12 cellular contexts compared by ENCODE assay signal in the genomic region with DNA sequence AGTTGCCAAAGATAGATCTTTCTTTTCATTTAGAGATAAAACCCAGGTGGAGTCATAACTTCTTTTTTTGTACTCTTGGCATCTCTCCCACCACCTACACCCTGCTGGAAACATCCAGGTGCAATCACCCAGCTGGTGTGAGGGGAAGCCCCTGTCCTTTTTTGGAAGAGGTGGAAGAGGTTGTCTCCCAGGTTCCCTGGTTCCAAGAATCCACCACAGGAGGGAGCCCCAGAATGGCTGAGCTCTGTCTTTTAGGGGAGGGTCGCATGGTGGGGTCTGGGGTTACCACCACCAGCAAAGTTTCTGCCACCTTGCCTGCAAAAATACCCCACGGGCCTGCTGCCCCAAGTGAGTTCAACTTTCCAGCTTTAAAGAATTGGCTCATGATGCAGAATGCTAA. TPM values are rescaled to one million over a fixed set of nuclear protein-coding genes. Genes with fewer than 3 reads are reported as not detected.
DNase-seq lines count a peak whose midpoint lies in the region; ATAC-seq and TF ChIP-seq lines count a peak whose summit lies in the region.
"Had no signal": no experiment of that assay in that cellular context is flagged by ENCODE, and none has a peak within 500 bp of the region (broad histone marks: within the 10 kb centered on the region; RNA-seq: fewer than 3 reads in every experiment).

No MANE protein-coding gene starts in this region.

- H3K36me3 ChIP-seq in cardiac muscle cell, result no peaks in the 10 kb centered on the region
- no peaks in the 10 kb centered on the region for H3K36me3 ChIP-seq in right atrium auricular region
- H3K36me3 ChIP-seq in WERI-Rb-1, result no peaks in the 10 kb centered on the region
- H3K36me3 ChIP-seq in uterus, result no peaks in the 10 kb centered on the region
- H3K36me3 ChIP-seq: sigmoid colon had no signal

- H3K9me3 ChIP-seq in cardiac muscle cell (ENCODE audit: low read depth) (no peaks in the 10 kb centered on the region), right atrium auricular region (no peaks in the 10 kb centered on the region), WERI-Rb-1 (ENCODE audit: severe bottlenecking) (no peaks in the 10 kb centered on the region), uterus (no peaks in the 10 kb centered on the region)
- H3K9me3 ChIP-seq: sigmoid colon had no signal

- H3K27me3 ChIP-seq in cardiac muscle cell (no peaks in the 10 kb centered on the region), right atrium auricular region (no peaks in the 10 kb centered on the region), WERI-Rb-1 (ENCODE audit: insufficient read depth, low read depth, severe bottlenecking) (no peaks in the 10 kb centered on the region), uterus (no peaks in the 10 kb centered on the region)
- H3K27me3 ChIP-seq: sigmoid colon had no signal

- intact Hi-C loops in left ventricle myocardium superior (cut with micrococcal nuclease) (no loop called here), uterus (cut with DNase I; ENCODE audit: low total_unique reads) (no loop called here)

- H3K27ac ChIP-seq in cardiac muscle cell (no peak overlapping the region), right atrium auricular region (no peak overlapping the region), WERI-Rb-1 (no peak overlapping the region), uterus (peak overlapping the region; percentile 61 to 80)

- TF ChIP-seq CTCF in cardiac muscle cell (IDR thresholded peaks at IDR 0.05; ENCODE audit: low read depth, low read length), result peak; percentile 36
- TF ChIP-seq CTCF in right atrium auricular region (IDR thresholded peaks at IDR 0.05), result peak in 1 of 2 donors; percentile 55
- peak; percentile 60; the same call in 1 of the 2 replicates for TF ChIP-seq CTCF in WERI-Rb-1 (IDR thresholded peaks at IDR 0.05; ENCODE audit: low read depth, low read length)
- TF ChIP-seq CTCF in uterus (IDR thresholded peaks at IDR 0.05), result peak; percentile 25 to 53 (median 41)

- H3K4me3 ChIP-seq in cardiac muscle cell (no peak overlapping the region), right atrium auricular region (no peak overlapping the region), WERI-Rb-1 (ENCODE audit: low read depth, low read length) (no peak overlapping the region), uterus (no peak overlapping the region)
- H3K4me3 ChIP-seq: sigmoid colon had no signal

- DNase-seq in cardiac muscle cell (ENCODE audit: low read depth in 1 of 2, low spot score in 1 of 2), result peak in 1 of 2 donors; percentile 21
- no peak for DNase-seq in right atrium auricular region (ENCODE audit: low spot score)
- no peak for DNase-seq in WERI-Rb-1
- no peak for DNase-seq in left ventricle myocardium superior
- DNase-seq in uterus, result no peak
- no peak for DNase-seq in effector CD8-positive, alpha-beta T cell (lab: John Stamatoyannopoulos, UW)
- DNase-seq in NOMO-1 treated with dmso at 0.1 percent for 144 hours (lab: John Stamatoyannopoulos, UW; ENCODE audit: unreplicated experiment), result no peak
- DNase-seq in NCI-H1694 (lab: John Stamatoyannopoulos, UW), result no peak
- DNase-seq: activated CD8-positive, alpha-beta memory T cell treated with anti-CD3 and anti-CD28 coated beads, Interleukin-2, amount 50 U/mL, for 48 hours; EL; NCI-H187; sigmoid colon had no signal

- ATAC-seq in left ventricle myocardium superior, result peak; percentile 18

- no peak for TF ChIP-seq POLR2A in uterus (IDR thresholded peaks at IDR 0.05)

- H3K4me1 ChIP-seq in cardiac muscle cell (ENCODE audit: low read depth) (no peaks in the 10 kb centered on the region), right atrium auricular region (peaks cover 0 to 15% of the 10 kb centered on the region in 2 donors), uterus (no peaks in the 10 kb centered on the region)

RNA-seq across cellular contexts. Expression of a gene that starts 10.8 kb away (rescaled TPM):
- 2.9 and 3.2 TPM in 2 replicates for total RNA-seq in cardiac muscle cell
- 1.9 and 4.1 TPM in 2 replicates for polyA plus RNA-seq in cardiac muscle cell
- total RNA-seq in right atrium auricular region, result 10 to 100 TPM; 10.8 to 31.7 TPM
- 18.7 TPM for total RNA-seq in left ventricle myocardium superior
- total RNA-seq in uterus, result 100 to 1,000 TPM in 3 of 4 donors, 10 to 100 TPM in 1; 98.2 to 139 (median 121) TPM

Comparison
In these comparisons a context has a peak if more than half of its experiments do, and no peak if none do; other contexts are left out.
1. H3K27ac ChIP-seq: peak in uterus (2 of 2); none in cardiac muscle cell (single experiment), right atrium auricular region (0 of 2) and WERI-Rb-1 (single experiment).